Comparison of ENCODE assay signal across 15 cellular contexts in genomic region chr10:133405844-133406527, GRCh38. TPM values are rescaled to one million over a fixed set of nuclear protein-coding genes. Genes with fewer than 3 reads are reported as not detected.
DNase-seq lines count a peak whose midpoint lies in the region; ATAC-seq and TF ChIP-seq lines count a peak whose summit lies in the region.
"Had no signal": no experiment of that assay in that cellular context is flagged by ENCODE, and none has a peak within 500 bp of the region (broad histone marks: within the 10 kb centered on the region; RNA-seq: fewer than 3 reads in every experiment).

No MANE protein-coding gene starts in this region.

- H2BK5ac ChIP-seq in mesendoderm (ENCODE audit: low read length) = no peak overlapping the region

- H3K4me2 ChIP-seq in mesendoderm (ENCODE audit: low read length) = no peak overlapping the region
- H3K4me2 ChIP-seq in hepatocyte = no peak overlapping the region

- H4K20me1 ChIP-seq in hepatocyte (ENCODE audit: insufficient read depth, poor library complexity, severe bottlenecking) = no peaks in the 10 kb centered on the region

- H4K8ac ChIP-seq in mesendoderm (ENCODE audit: low read depth, low read length) = no peak overlapping the region

- H3K27me3 ChIP-seq in ACC112 (ENCODE audit: insufficient read depth, low read length) (no peaks in the 10 kb centered on the region), mesendoderm (ENCODE audit: insufficient read depth, low read length, poor library complexity) (no peaks in the 10 kb centered on the region), hepatocyte (no peaks in the 10 kb centered on the region)
- H3K27me3 ChIP-seq: SJSA1 had no signal

- H3K27ac Mint-ChIP-seq in activated B cell treated with CpG ODN at 0.5 μM for 24 hours = peak overlapping the region; percentile 51
- H3K27ac Mint-ChIP-seq in activated T-helper 2 cell treated with anti-CD3 and anti-CD28 coated beads, Interferon-gamma antibody, Interleukin-2, Interleukin-4, amounts not matched to agents 10 μg/mL and 5 μg/mL and 100 μg/mL, durations not matched to agents 14 hours and 24 hours and 36 hours = no peak overlapping the region

- H3K36me3 Mint-ChIP-seq in activated B cell treated with CpG ODN at 0.5 μM for 24 hours (ENCODE audit: low read depth) = peaks cover 84% of the 10 kb centered on the region
- H3K36me3 Mint-ChIP-seq in activated T-helper 2 cell treated with anti-CD3 and anti-CD28 coated beads, Interferon-gamma antibody, Interleukin-2, Interleukin-4, amounts not matched to agents 10 μg/mL and 5 μg/mL and 100 μg/mL, durations not matched to agents 14 hours and 24 hours and 36 hours (ENCODE audit: low read depth) = peaks cover 91% of the 10 kb centered on the region

- no peak overlapping the region for H2BK120ac ChIP-seq in mesendoderm (ENCODE audit: low read depth, low read length)

- no peak overlapping the region for H2BK15ac ChIP-seq in mesendoderm (replicated peaks; ENCODE audit: low read depth)

- peak; percentile 68 for ATAC-seq in GM18511 (IDR thresholded peaks at IDR 0.05; ENCODE audit: unreplicated experiment)
- ATAC-seq in HG02759 (IDR thresholded peaks at IDR 0.05; ENCODE audit: unreplicated experiment) = peak; percentile 64
- ATAC-seq in activated B cell treated with CpG ODN at 0.5 μM for 24 hours (ENCODE audit: low read depth) = peak; percentile 36

- H2AK5ac ChIP-seq in mesendoderm (ENCODE audit: low read length) = no peak overlapping the region

- peaks cover 41% of the 10 kb centered on the region for H3K4me1 Mint-ChIP-seq in activated B cell treated with CpG ODN at 0.5 μM for 24 hours
- H3K4me1 Mint-ChIP-seq in activated T-helper 2 cell treated with anti-CD3 and anti-CD28 coated beads, Interferon-gamma antibody, Interleukin-2, Interleukin-4, amounts not matched to agents 10 μg/mL and 5 μg/mL and 100 μg/mL, durations not matched to agents 14 hours and 24 hours and 36 hours (ENCODE audit: low read depth) = peaks cover 28% of the 10 kb centered on the region

- no peak overlapping the region for H3K23ac ChIP-seq in mesendoderm (ENCODE audit: low read length)

- H2AFZ ChIP-seq in ACC112 (ENCODE audit: low read length, unreplicated experiment) (no peak overlapping the region), hepatocyte (no peak overlapping the region)

- peak overlapping the region; percentile 13; the same call in 1 of the 2 replicates for H3K27ac ChIP-seq in ACC112 (ENCODE audit: low read depth, low read length)
- no peak overlapping the region for H3K27ac ChIP-seq in mesendoderm (ENCODE audit: low read depth, low read length)
- H3K27ac ChIP-seq in hepatocyte = no peak overlapping the region
- H3K27ac ChIP-seq: SJSA1 had no signal

- H3K9me3 ChIP-seq in hepatocyte (ENCODE audit: low read depth) = peaks cover 4% of the 10 kb centered on the region

- H3K56ac ChIP-seq in mesendoderm (ENCODE audit: low read length) = no peak overlapping the region

- H3K79me1 ChIP-seq in mesendoderm (ENCODE audit: low read length) = peaks cover 2% of the 10 kb centered on the region

- no peaks in the 10 kb centered on the region for H3K9me2 ChIP-seq in hepatocyte (replicated peaks; ENCODE audit: insufficient read depth)

- H3K4me1 ChIP-seq in ACC112 (ENCODE audit: control insufficient read depth, insufficient read depth, low read length, unreplicated experiment) (peaks cover 14% of the 10 kb centered on the region), mesendoderm (ENCODE audit: control insufficient read depth, low read depth, low read length) (no peaks in the 10 kb centered on the region), hepatocyte (ENCODE audit: insufficient read depth) (no peaks in the 10 kb centered on the region)
- H3K4me1 ChIP-seq: HAP-1 had no signal

- no peaks in the 10 kb centered on the region for H3K27me3 Mint-ChIP-seq in activated B cell treated with CpG ODN at 0.5 μM for 24 hours
- no peaks in the 10 kb centered on the region for H3K27me3 Mint-ChIP-seq in activated T-helper 2 cell treated with anti-CD3 and anti-CD28 coated beads, Interferon-gamma antibody, Interleukin-2, Interleukin-4, amounts not matched to agents 10 μg/mL and 5 μg/mL and 100 μg/mL, durations not matched to agents 14 hours and 24 hours and 36 hours (ENCODE audit: low read depth)

- no peak overlapping the region for H3K4ac ChIP-seq in mesendoderm (ENCODE audit: low read depth, low read length)

- WGBS in mesendoderm (ENCODE audit: extremely low coverage, insufficient coverage, low lambda C conversion rate) = no CpG with 5 or more reads among the region's 8 CpGs
- 98% methylated on average over 8 of the region's 8 CpGs for WGBS in hepatocyte (ENCODE audit: low lambda C conversion rate, missing lambda C conversion rate)

- H3K4me3 Mint-ChIP-seq in activated B cell treated with CpG ODN at 0.5 μM for 24 hours = peak overlapping the region; percentile 7
- no peak overlapping the region for H3K4me3 Mint-ChIP-seq in activated T-helper 2 cell treated with anti-CD3 and anti-CD28 coated beads, Interferon-gamma antibody, Interleukin-2, Interleukin-4, amounts not matched to agents 10 μg/mL and 5 μg/mL and 100 μg/mL, durations not matched to agents 14 hours and 24 hours and 36 hours (ENCODE audit: low read depth)

- POLR2A ChIA-PET in activated B cell treated with CpG ODN at 0.5 μM for 24 hours (lab: Charles Lee) = interaction anchor here (0.7 to 2.3 kb wide), 3 partner anchors 12 to 82 kb away, joined by 3 to 6 read pairs (median 5); partner anchors contain the start of gene MTG1

- TF ChIP-seq CTCF in activated B cell treated with CpG ODN at 0.5 μM for 24 hours (IDR thresholded peaks at IDR 0.05) = no peak
- no peak for TF ChIP-seq CTCF in hepatocyte (IDR thresholded peaks at IDR 0.05; ENCODE audit: poor library complexity)

- no peak overlapping the region for H4K5ac ChIP-seq in mesendoderm (ENCODE audit: low read length)

- DNase-seq in activated B cell treated with CpG ODN at 0.5 μM for 24 hours = no peak
- no peak for DNase-seq in NCI-H82 (lab: John Stamatoyannopoulos, UW)
- no peak for DNase-seq in mesendoderm
- DNase-seq in activated T-helper 2 cell treated with anti-CD3 and anti-CD28 coated beads, Interferon-gamma antibody, Interleukin-2, Interleukin-4, amounts not matched to agents 10 μg/mL and 5 μg/mL and 100 μg/mL, durations not matched to agents 14 hours and 24 hours and 36 hours (ENCODE audit: low spot score) = no peak
- no peak for DNase-seq in hepatocyte (ENCODE audit: low spot score)
- DNase-seq: activated CD4-positive, alpha-beta T cell treated with anti-CD3 and anti-CD28 coated beads, Interleukin-2, amount 50 U/mL, for 48 hours; central memory CD4-positive, alpha-beta T cell; NCI-H2171; occipital lobe; stimulated activated CD4-positive, alpha-beta T cell treated with anti-CD3 and anti-CD28 coated beads, Interleukin-4, amount 100 ng/mL, for 24 hours had no signal

- no peak overlapping the region for H3K4me3 ChIP-seq in ACC112 (ENCODE audit: low read depth, low read length)
- H3K4me3 ChIP-seq in mesendoderm (ENCODE audit: low read length) = no peak overlapping the region
- no peak overlapping the region for H3K4me3 ChIP-seq in hepatocyte
- H3K4me3 ChIP-seq: HAP-1, SJSA1 had no signal

- H3K9me3 Mint-ChIP-seq in activated B cell treated with CpG ODN at 0.5 μM for 24 hours = no peaks in the 10 kb centered on the region
- H3K9me3 Mint-ChIP-seq in activated T-helper 2 cell treated with anti-CD3 and anti-CD28 coated beads, Interferon-gamma antibody, Interleukin-2, Interleukin-4, amounts not matched to agents 10 μg/mL and 5 μg/mL and 100 μg/mL, durations not matched to agents 14 hours and 24 hours and 36 hours = peaks cover 32% of the 10 kb centered on the region

- no peak overlapping the region for H3K9ac ChIP-seq in mesendoderm (ENCODE audit: low read length)

- intact Hi-C loops in activated B cell treated with CpG ODN at 0.5 μM for 24 hours (cut with micrococcal nuclease) = loop anchor here (1.0 to 5.0 kb wide), 2 partner anchors 17 to 34 kb away; partner anchors contain the start of gene ECHS1
- intact Hi-C loops in activated T-helper 2 cell treated with anti-CD3 and anti-CD28 coated beads, Interferon-gamma antibody, Interleukin-2, Interleukin-4, amounts not matched to agents 10 μg/mL and 5 μg/mL and 100 μg/mL, durations not matched to agents 14 hours and 24 hours and 36 hours (cut with micrococcal nuclease) = no loop called here

- H3K18ac ChIP-seq in mesendoderm (ENCODE audit: low read length) = no peak overlapping the region

- H3K79me2 ChIP-seq in ACC112 (ENCODE audit: control insufficient read depth, insufficient read depth, low read length, unreplicated experiment) (peaks cover 38% of the 10 kb centered on the region), mesendoderm (ENCODE audit: control insufficient read depth, insufficient read depth, low read length) (peaks cover 12% of the 10 kb centered on the region), hepatocyte (peaks cover 70% of the 10 kb centered on the region)

- H3K36me3 ChIP-seq in ACC112 (ENCODE audit: insufficient read depth, low read length) (peaks cover 46% of the 10 kb centered on the region), mesendoderm (ENCODE audit: control insufficient read depth, insufficient read depth, low read length) (peaks cover 4% of the 10 kb centered on the region), hepatocyte (replicated peaks; ENCODE audit: insufficient read depth, low read depth) (peaks cover 9% of the 10 kb centered on the region)

- CTCF ChIA-PET in activated B cell treated with CpG ODN at 0.5 μM for 24 hours (lab: Charles Lee) = interaction anchor here (0.6 to 1.0 kb wide), 2 partner anchors 16 to 76 kb away, joined by 3 read pairs; no protein-coding TSS in a partner anchor

RNA-seq across cellular contexts. Expression of gene MTG1, which starts 12.0 kb away (rescaled TPM):
- total RNA-seq in activated B cell treated with CpG ODN at 0.5 μM for 24 hours (67.6 and 83.1 TPM in 2 replicates), hepatocyte (53.2 and 57.0 TPM in 2 replicates)
- polyA plus RNA-seq in mesendoderm (2013, experiment 1 of 2) = 53.2 TPM
- 52.0 TPM for polyA plus RNA-seq in mesendoderm (2013, experiment 2 of 2)
- total RNA-seq in activated T-helper 2 cell treated with anti-CD3 and anti-CD28 coated beads, Interferon-gamma antibody, Interleukin-2, Interleukin-4, amounts not matched to agents 10 μg/mL and 5 μg/mL and 100 μg/mL, durations not matched to agents 14 hours and 24 hours and 36 hours = 67.6 and 69.0 TPM in 2 replicates
- 154 and 180 TPM in 2 replicates for polyA plus RNA-seq in hepatocyte

RNA-seq across cellular contexts. Expression of gene SPRN, which starts 18.4 kb away (rescaled TPM):
- total RNA-seq in activated B cell treated with CpG ODN at 0.5 μM for 24 hours (not detected in 2 replicates), hepatocyte (0.28 and 0.97 TPM in 2 replicates)
- polyA plus RNA-seq in mesendoderm (2013, experiment 1 of 2) = 0.04 TPM
- 0.04 TPM for polyA plus RNA-seq in mesendoderm (2013, experiment 2 of 2)
- total RNA-seq in activated T-helper 2 cell treated with anti-CD3 and anti-CD28 coated beads, Interferon-gamma antibody, Interleukin-2, Interleukin-4, amounts not matched to agents 10 μg/mL and 5 μg/mL and 100 μg/mL, durations not matched to agents 14 hours and 24 hours and 36 hours = not detected in 2 replicates
- 2.6 and 2.7 TPM in 2 replicates for polyA plus RNA-seq in hepatocyte
- total RNA-seq: SJSA1 had no signal

RNA-seq across cellular contexts. Expression of gene PAOX, which starts 26.9 kb away (rescaled TPM):
- total RNA-seq in activated B cell treated with CpG ODN at 0.5 μM for 24 hours (14.1 and 16.9 TPM in 2 replicates), hepatocyte (11.5 and 12.7 TPM in 2 replicates)
- polyA plus RNA-seq in mesendoderm (2013, experiment 1 of 2) = 1.4 TPM
- 1.5 TPM for polyA plus RNA-seq in mesendoderm (2013, experiment 2 of 2)
- 11.9 and 13.2 TPM in 2 replicates for total RNA-seq in activated T-helper 2 cell treated with anti-CD3 and anti-CD28 coated beads, Interferon-gamma antibody, Interleukin-2, Interleukin-4, amounts not matched to agents 10 μg/mL and 5 μg/mL and 100 μg/mL, durations not matched to agents 14 hours and 24 hours and 36 hours
- 19.6 and 27.6 TPM in 2 replicates for polyA plus RNA-seq in hepatocyte

RNA-seq across cellular contexts. Expression of gene ECHS1, which starts 32.8 kb away (rescaled TPM):
- total RNA-seq in activated B cell treated with CpG ODN at 0.5 μM for 24 hours (37.7 and 39.4 TPM in 2 replicates), hepatocyte (146 TPM in 2 replicates)
- polyA plus RNA-seq in mesendoderm (2013, experiment 1 of 2) = 77.7 TPM
- 78.6 TPM for polyA plus RNA-seq in mesendoderm (2013, experiment 2 of 2)
- 74.2 and 74.8 TPM in 2 replicates for total RNA-seq in activated T-helper 2 cell treated with anti-CD3 and anti-CD28 coated beads, Interferon-gamma antibody, Interleukin-2, Interleukin-4, amounts not matched to agents 10 μg/mL and 5 μg/mL and 100 μg/mL, durations not matched to agents 14 hours and 24 hours and 36 hours
- 167 and 204 TPM in 2 replicates for polyA plus RNA-seq in hepatocyte

RNA-seq across cellular contexts. Expression of gene SCART1, which starts 47.8 kb away (rescaled TPM):
- total RNA-seq in activated B cell treated with CpG ODN at 0.5 μM for 24 hours (2.8 TPM in 2 replicates), hepatocyte (0.16 and 1.00 TPM in 2 replicates)
- polyA plus RNA-seq in mesendoderm (2013, experiment 1 of 2) = 0.01 TPM
- polyA plus RNA-seq in mesendoderm (2013, experiment 2 of 2) = 0.01 TPM
- 1.3 and 1.4 TPM in 2 replicates for total RNA-seq in activated T-helper 2 cell treated with anti-CD3 and anti-CD28 coated beads, Interferon-gamma antibody, Interleukin-2, Interleukin-4, amounts not matched to agents 10 μg/mL and 5 μg/mL and 100 μg/mL, durations not matched to agents 14 hours and 24 hours and 36 hours
- polyA plus RNA-seq in hepatocyte = 0.22 and 0.63 TPM in 2 replicates
